ENCODE assay signal across 1 cellular context in the genomic region with DNA sequence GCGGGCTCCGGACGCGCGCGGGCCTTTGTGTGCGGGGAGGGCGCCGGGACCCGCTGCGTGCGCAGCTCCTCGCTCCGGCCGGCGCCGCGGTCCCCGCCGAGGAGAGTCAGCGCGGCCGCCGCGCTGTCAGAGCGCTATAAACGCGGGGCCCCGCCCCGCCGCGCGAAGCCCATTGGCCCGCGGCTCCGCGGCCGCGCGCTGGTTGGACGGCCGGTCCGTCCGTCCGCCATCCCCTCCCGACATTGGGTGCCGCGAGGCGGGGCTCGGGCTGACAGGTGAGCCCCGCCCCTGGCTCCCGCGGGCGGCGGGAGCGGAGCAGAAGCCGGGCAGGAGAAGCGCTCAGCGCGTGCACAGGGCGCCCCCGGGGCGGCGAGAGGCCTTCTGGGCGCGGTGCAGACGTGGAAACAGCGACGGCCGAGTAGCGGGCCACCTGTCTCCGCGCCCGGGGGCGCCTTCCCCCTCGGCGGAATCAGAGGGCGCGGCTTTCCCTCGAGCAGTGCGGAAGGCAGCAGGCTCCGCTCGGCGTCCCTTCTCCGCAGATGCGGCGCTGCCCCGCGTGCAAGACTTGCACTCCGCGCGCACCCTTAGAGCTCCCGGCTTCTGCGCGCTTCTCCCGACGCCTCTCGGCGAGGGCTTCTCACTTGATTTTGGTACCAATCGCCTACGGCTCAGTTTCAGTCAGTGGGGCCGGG.
TF ChIP-seq lines count a peak whose summit lies in the region.

Gene EFNB2, minus strand, starts transcription at position 111 of the 692 bp plus-strand sequence. CDS start 698 bp downstream, outside the sequence.

TF ChIP-seq in GM23338, 12 proteins besides CTCF, POLR2A, EP300 and RAD21:
- no peak for TF ChIP-seq ZNF462 (CRISPR knock-in tag; IDR thresholded peaks at IDR 0.05)
- peak; percentile 66 for TF ChIP-seq POLR2AphosphoS5 (IDR thresholded peaks at IDR 0.05; ENCODE audit: low read depth)
- TF ChIP-seq EZH2 (IDR thresholded peaks at IDR 0.05; ENCODE audit: low read depth, unreplicated experiment) = no peak
TF ChIP-seq in GM23338: peak in this region for 1.
